Comparison of ENCODE assay signal across 1 cellular context in the genomic region with DNA sequence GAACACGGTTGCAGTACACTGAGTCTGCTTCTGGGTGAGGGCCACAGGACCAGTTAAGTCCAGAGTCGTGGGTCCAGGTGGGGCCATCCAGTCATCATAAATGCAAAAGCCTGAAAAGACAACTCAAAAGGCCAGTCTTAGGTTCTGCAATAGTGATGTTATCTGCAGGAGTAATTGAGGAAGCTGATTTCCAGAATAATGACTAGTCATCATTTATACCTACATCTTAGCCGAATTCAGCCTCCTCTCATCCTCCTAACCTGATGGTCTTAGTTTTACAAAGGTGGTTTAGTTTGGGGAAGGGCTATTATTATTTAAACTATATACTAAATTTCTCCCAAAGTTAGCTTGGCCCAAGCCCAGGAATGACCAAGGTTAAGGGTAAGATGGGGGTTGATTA.
TF ChIP-seq lines count a peak whose summit lies in the region.

No MANE protein-coding gene starts in this region.

TF ChIP-seq in A549, 52 proteins besides CTCF, POLR2A, EP300 and RAD21 (continued from another document):
- TF ChIP-seq MAFK (IDR thresholded peaks at IDR 0.05; ENCODE audit: partially characterized antibody): peak; percentile 41
- no peak for TF ChIP-seq ZNF302 (CRISPR knock-in tag; IDR thresholded peaks at IDR 0.05)
TF ChIP-seq in A549: peak in this region for 1.
